ENCODE assay signal across 29 cellular contexts in genomic region chrX:33465137-33465536, GRCh38.
A peak's percentile ranks its signal among the peaks of the same experiment; 100 is the strongest.
DNase-seq lines count a peak whose midpoint lies in the region; ATAC-seq, FAIRE-seq and TF ChIP-seq lines count a peak whose summit lies in the region.
"Had no signal": no experiment of that assay in that cellular context is flagged by ENCODE, and none has a peak within 500 bp of the region (broad histone marks: within the 10 kb centered on the region; RNA-seq: fewer than 3 reads in every experiment).

No MANE protein-coding gene starts in this region.

- H3K4me3 Mint-ChIP-seq in neural crest cell = no peak overlapping the region
- H3K4me3 Mint-ChIP-seq: activated naive CD8-positive, alpha-beta T cell treated with anti-CD3 and anti-CD28 coated beads, Interleukin-2, amount 50 U/mL, for 24 hours; activated T-cell treated with anti-CD3 and anti-CD28 coated beads, Interleukin-2, amount 50 U/mL, for 72 hours; naive B cell; stimulated activated naive CD8-positive, alpha-beta T cell treated with anti-CD3 and anti-CD28 coated beads, Interleukin-15, amount 100 ng/mL, for 72 hours had no signal

- H2AFZ ChIP-seq in OCI-LY1 (ENCODE audit: low read length) (no peak overlapping the region), H1 (ENCODE audit: low read length) (no peak overlapping the region; the same call in 1 of the 2 replicates)

- H3K23ac ChIP-seq in H1 (ENCODE audit: insufficient read length) = no peak overlapping the region

- POLR2A ChIA-PET in H1 (lab: Charles Lee; ENCODE audit: partially characterized antibody) = no interaction called here

- TF ChIP-seq RAD21 in H1 (IDR thresholded peaks at IDR 0.05 in 1 of 2, conservative IDR thresholded peaks at IDR 0.05 in 1 of 2; ENCODE audit: low read depth in 2 of 2, low read length in 2 of 2) = peak; percentile 9 to 13; a peak in 2 of 4 replicates

- FAIRE-seq in H1 (lab: Jason Lieb, UNC) (peak; percentile 93), GM19239 (lab: Jason Lieb, UNC) (no peak)

- no peak for TF ChIP-seq POLR2A in H1 (IDR thresholded peaks at IDR 0.05; ENCODE audit: control extremely low read depth in 1 of 2, low read depth in 2 of 2, low read length in 2 of 2)

- no peak overlapping the region for H4K91ac ChIP-seq in H1 (replicated peaks; ENCODE audit: insufficient read length, low read length)

- no peak overlapping the region for H2AK5ac ChIP-seq in H1 (ENCODE audit: low read depth, low read length)

- H3K27ac ChIP-seq in OCI-LY1 (ENCODE audit: low read depth, low read length, poor library complexity, severe bottlenecking) (no peak overlapping the region), H1 (ENCODE audit: low read depth, low read length) (no peak overlapping the region)
- H3K27ac ChIP-seq: BLaER1, coronary artery, heart left ventricle, KMS-11, sigmoid colon, vagina had no signal

- H3K4me2 ChIP-seq in OCI-LY1 (ENCODE audit: low read length) (no peak overlapping the region), H1 (ENCODE audit: insufficient read depth in 1 of 2, low read depth in 2 of 2, low read length in 2 of 2) (no peak overlapping the region)
- H3K4me2 ChIP-seq: BLaER1, KMS-11 had no signal

- H3K27me3 ChIP-seq in H7 (ENCODE audit: control insufficient read depth, insufficient read depth, low read length) (no peaks in the 10 kb centered on the region), OCI-LY1 (ENCODE audit: insufficient read depth, low read length) (no peaks in the 10 kb centered on the region), H1 (replicated peaks in 1 of 4; ENCODE audit: control insufficient read depth in 3 of 4, extremely low read depth in 1 of 4, insufficient read depth in 3 of 4, low read length in 3 of 4) (no peaks in the 10 kb centered on the region)
- H3K27me3 ChIP-seq: heart left ventricle, sigmoid colon, vagina had no signal

- CTCF ChIA-PET in H1 (lab: Charles Lee; ENCODE audit: partially characterized antibody) = interaction anchor here (0.8 to 2.4 kb wide), 6 partner anchors 9 to 35 kb away, joined by 3 to 9 read pairs (median 4); no protein-coding TSS in a partner anchor

- H3K27ac Mint-ChIP-seq in neural crest cell (ENCODE audit: unreplicated experiment) = no peak overlapping the region
- H3K27ac Mint-ChIP-seq: activated naive CD8-positive, alpha-beta T cell treated with anti-CD3 and anti-CD28 coated beads, Interleukin-2, amount 50 U/mL, for 24 hours; activated T-cell treated with anti-CD3 and anti-CD28 coated beads, Interleukin-2, amount 50 U/mL, for 72 hours; naive B cell had no signal

- no peak overlapping the region for H4K8ac ChIP-seq in H1 (ENCODE audit: extremely low read depth, insufficient read depth, low read length)

- TF ChIP-seq EP300 in H1 (IDR thresholded peaks at IDR 0.05; ENCODE audit: borderline replicate concordance in 1 of 2, low read depth in 2 of 2, low read length in 2 of 2) = no peak

- H2BK15ac ChIP-seq in H1 (ENCODE audit: low read length) = no peak overlapping the region

- no peaks in the 10 kb centered on the region for H3K36me3 ChIP-seq in H7 (replicated peaks; ENCODE audit: control insufficient read depth, insufficient read depth, low read length)
- no peaks in the 10 kb centered on the region for H3K36me3 ChIP-seq in OCI-LY1 (ENCODE audit: insufficient read depth, low read length)
- no peaks in the 10 kb centered on the region for H3K36me3 ChIP-seq in H1 (ENCODE audit: control insufficient read depth in 2 of 4, insufficient read depth in 4 of 4, low read length in 3 of 4)
- H3K36me3 ChIP-seq: BLaER1, heart left ventricle, sigmoid colon, vagina had no signal

- no peaks in the 10 kb centered on the region for H3K23me2 ChIP-seq in H1 (ENCODE audit: low read depth, low read length)

- H3K4me3 ChIP-seq in H7 (ENCODE audit: insufficient read depth, low read depth, low read length) (no peak overlapping the region), OCI-LY1 (ENCODE audit: low read depth, low read length, poor library complexity, severe bottlenecking) (no peak overlapping the region), H1 (ENCODE audit: extremely low read depth in 1 of 4, insufficient read depth in 2 of 4, low read depth in 3 of 4, low read length in 4 of 4) (no peak overlapping the region)
- H3K4me3 ChIP-seq: BLaER1, coronary artery, heart left ventricle, sigmoid colon, vagina had no signal

- no peak overlapping the region for H3K4ac ChIP-seq in H1 (replicated peaks; ENCODE audit: insufficient read length, low read depth, low read length)

- H3K27me3 Mint-ChIP-seq in neural crest cell (ENCODE audit: low read depth) = no peaks in the 10 kb centered on the region
- H3K27me3 Mint-ChIP-seq: activated naive CD8-positive, alpha-beta T cell treated with anti-CD3 and anti-CD28 coated beads, Interleukin-2, amount 50 U/mL, for 24 hours; naive B cell; stimulated activated naive CD8-positive, alpha-beta T cell treated with anti-CD3 and anti-CD28 coated beads, Interleukin-15, amount 100 ng/mL, for 72 hours had no signal

- H2BK20ac ChIP-seq in H1 (ENCODE audit: low read length) = no peak overlapping the region

- no peaks in the 10 kb centered on the region for H3K79me2 ChIP-seq in OCI-LY1 (ENCODE audit: insufficient read depth, low read length)
- H3K79me2 ChIP-seq in H1 (ENCODE audit: control insufficient read depth in 1 of 2, insufficient read depth in 2 of 2, low read length in 2 of 2) = no peaks in the 10 kb centered on the region

- no peaks in the 10 kb centered on the region for H4K20me1 ChIP-seq in OCI-LY1 (ENCODE audit: insufficient read depth, low read length)
- H4K20me1 ChIP-seq in H1 (replicated peaks in 1 of 2; ENCODE audit: control insufficient read depth in 1 of 2, insufficient read depth in 2 of 2, low read length in 2 of 2) = no peaks in the 10 kb centered on the region
- H4K20me1 ChIP-seq: BLaER1 had no signal

- TF ChIP-seq CTCF in OCI-LY1 (IDR thresholded peaks at IDR 0.05; ENCODE audit: low read length) = peak; percentile 9; the same call in 1 of the 2 replicates
- peak in 1 of 3 experiments; percentile 38; a peak in 1 of 4 replicates for TF ChIP-seq CTCF in H1 (IDR thresholded peaks at IDR 0.05; ENCODE audit: control extremely low read depth in 1 of 3, insufficient read depth in 1 of 3, low read depth in 1 of 3, low read length in 3 of 3)
- TF ChIP-seq CTCF in neural crest cell (conservative IDR thresholded peaks at IDR 0.05) = peak; percentile 45

- H3K4me1 ChIP-seq in OCI-LY1 (ENCODE audit: insufficient read depth, low read length, severe bottlenecking) (no peaks in the 10 kb centered on the region), H1 (replicated peaks in 1 of 4; ENCODE audit: control insufficient read depth in 3 of 4, insufficient read depth in 4 of 4, low read length in 3 of 4) (no peaks in the 10 kb centered on the region)
- H3K4me1 ChIP-seq: BLaER1, heart left ventricle, sigmoid colon, vagina had no signal

- no peaks in the 10 kb centered on the region for H3K9me2 ChIP-seq in OCI-LY1 (ENCODE audit: low read depth, low read length)

- no peak overlapping the region for H3K56ac ChIP-seq in H1 (replicated peaks; ENCODE audit: insufficient read length, low read depth, low read length)

- no peak overlapping the region for H3K14ac ChIP-seq in H1 (ENCODE audit: insufficient read length)

- no peaks in the 10 kb centered on the region for H3K9me3 Mint-ChIP-seq in neural crest cell
- H3K9me3 Mint-ChIP-seq: activated T-cell treated with anti-CD3 and anti-CD28 coated beads, Interleukin-2, amount 50 U/mL, for 72 hours had no signal

- no peaks in the 10 kb centered on the region for H3K4me1 Mint-ChIP-seq in neural crest cell
- H3K4me1 Mint-ChIP-seq: activated naive CD8-positive, alpha-beta T cell treated with anti-CD3 and anti-CD28 coated beads, Interleukin-2, amount 50 U/mL, for 24 hours; naive B cell; stimulated activated naive CD8-positive, alpha-beta T cell treated with anti-CD3 and anti-CD28 coated beads, Interleukin-15, amount 100 ng/mL, for 72 hours had no signal

- H3K9me3 ChIP-seq in OCI-LY1 (ENCODE audit: low read length) (no peaks in the 10 kb centered on the region), H1 (ENCODE audit: insufficient read depth in 2 of 2, low read depth in 1 of 2, low read length in 1 of 2) (no peaks in the 10 kb centered on the region)
- H3K9me3 ChIP-seq: BLaER1, heart left ventricle, sigmoid colon, vagina had no signal

- peak; percentile 5 for DNase-seq in H7
- DNase-seq in H1 (ENCODE audit: low read depth in 1 of 2, low spot score in 2 of 2) = no peak
- DNase-seq in neural crest cell (ENCODE audit: low read depth, low spot score) = no peak
- no peak for DNase-seq in occipital lobe (lab: John Stamatoyannopoulos, UW)
- DNase-seq in GM19239 (ENCODE audit: insufficient read length, low spot score) = no peak
- DNase-seq: activated CD4-positive, alpha-beta T cell treated with anti-CD3 and anti-CD28 coated beads, Interleukin-2, amount 50 U/mL, for 48 hours; activated naive CD4-positive, alpha-beta T cell; activated naive CD8-positive, alpha-beta T cell treated with anti-CD3 and anti-CD28 coated beads, Interleukin-2, amount 50 U/mL, for 24 hours; activated T-cell treated with anti-CD3 and anti-CD28 coated beads, Interleukin-2, amount 50 U/mL, for 72 hours; effector memory CD4-positive, alpha-beta T cell; heart left ventricle; kidney glomerular epithelial cell; midbrain; MM.1S; naive B cell; NCI-H1930; NCI-H524 treated with DMSO at 0.1 percent for 48 hours; nucleus accumbens; sigmoid colon; stimulated activated CD4-positive, alpha-beta T cell treated with anti-CD3 and anti-CD28 coated beads, Interleukin-12 subunit alpha, Interleukin-12 subunit beta, amount 100 ng/mL, for 4 hours; stimulated activated CD4-positive, alpha-beta T cell treated with anti-CD3 and anti-CD28 coated beads, Interleukin-2, amount 100 ng/mL, for 48 hours; stimulated activated naive CD8-positive, alpha-beta T cell treated with anti-CD3 and anti-CD28 coated beads, Interleukin-15, amount 100 ng/mL, for 72 hours; T-helper 1 cell had no signal

- no peak for ATAC-seq in HG03571 (IDR thresholded peaks at IDR 0.05; ENCODE audit: unreplicated experiment)
- ATAC-seq: activated naive CD8-positive, alpha-beta T cell treated with anti-CD3 and anti-CD28 coated beads, Interleukin-2, amount 50 U/mL, for 24 hours; activated T-cell treated with anti-CD3 and anti-CD28 coated beads, Interleukin-2, amount 50 U/mL, for 72 hours; heart left ventricle; stimulated activated naive CD8-positive, alpha-beta T cell treated with anti-CD3 and anti-CD28 coated beads, Interleukin-15, amount 100 ng/mL, for 72 hours had no signal

- H3K36me3 Mint-ChIP-seq in neural crest cell (ENCODE audit: low read depth) = no peaks in the 10 kb centered on the region
- H3K36me3 Mint-ChIP-seq: naive B cell had no signal

- H2BK5ac ChIP-seq in H1 (ENCODE audit: low read depth, low read length) = no peak overlapping the region

- no peak overlapping the region for H2BK120ac ChIP-seq in H1 (replicated peaks; ENCODE audit: low read depth, low read length)

- no peak overlapping the region for H4K5ac ChIP-seq in H1 (ENCODE audit: insufficient read length, low read depth, low read length)

- H3K18ac ChIP-seq in H1 (ENCODE audit: extremely low read depth, low read length) = no peak overlapping the region

- no peaks in the 10 kb centered on the region for H3F3A ChIP-seq in OCI-LY1 (ENCODE audit: insufficient read depth, low read length)

- H3K79me1 ChIP-seq in H1 (ENCODE audit: low read depth, low read length) = no peaks in the 10 kb centered on the region

- H3K9ac ChIP-seq in OCI-LY1 (ENCODE audit: low read length) (no peak overlapping the region), H1 (replicated peaks in 1 of 4; ENCODE audit: extremely low read depth in 1 of 4, low read depth in 3 of 4, low read length in 3 of 4) (no peak overlapping the region)
- H3K9ac ChIP-seq: BLaER1, KMS-11 had no signal

- no peak overlapping the region for H2BK12ac ChIP-seq in H1 (ENCODE audit: low read depth, low read length)
